ENCODE assay signal across 8 cellular contexts in genomic region chr15:99732711-99733267, GRCh38. TPM values are rescaled to one million over a fixed set of nuclear protein-coding genes. Genes with fewer than 3 reads are reported as not detected.
A peak's percentile ranks its signal among the peaks of the same experiment; 100 is the strongest.
DNase-seq lines count a peak whose midpoint lies in the region; ATAC-seq, FAIRE-seq and TF ChIP-seq lines count a peak whose summit lies in the region.

No MANE protein-coding gene starts in this region.

- H3K36me3 ChIP-seq in ovary: no peaks in the 10 kb centered on the region

- H3K9me3 ChIP-seq in ovary: no peaks in the 10 kb centered on the region

- H3K27ac ChIP-seq in VCaP (peak overlapping the region; percentile 79; the same call in 1 of the 2 replicates), ovary (peak overlapping the region; percentile 84 to 90)

- no peak for FAIRE-seq in RCC 7860 (lab: Jason Lieb, UNC)

- H3K4me3 ChIP-seq in foreskin fibroblast (ENCODE audit: low read depth in 1 of 2, low read length in 2 of 2) (peak overlapping the region; percentile 61 to 79), ovary (peak overlapping the region; percentile 99)

- TF ChIP-seq CTCF in VCaP (conservative IDR thresholded peaks at IDR 0.05) (no peak), foreskin fibroblast (IDR thresholded peaks at IDR 0.05; ENCODE audit: low read depth, low read length) (no peak), ovary (IDR thresholded peaks at IDR 0.05) (no peak)

- H3K4me1 ChIP-seq in ovary (ENCODE audit: insufficient read depth): peaks cover 4% of the 10 kb centered on the region

- ATAC-seq in GM18861 (IDR thresholded peaks at IDR 0.05; ENCODE audit: unreplicated experiment) (peak; percentile 25), HG03095 (IDR thresholded peaks at IDR 0.05; ENCODE audit: unreplicated experiment) (peak; percentile 22)

- no peaks in the 10 kb centered on the region for H3K27me3 ChIP-seq in ovary

- DNase-seq in AG08396 (ENCODE audit: low spot score) (peak; percentile 24), foreskin fibroblast (peak in 1 of 2 donors; percentile 30), ovary (peak in 3 of 5 donors; percentile 57 to 81 (median 65)), RCC 7860 (ENCODE audit: low spot score) (no peak), H4 (ENCODE audit: low spot score) (no peak)

- WGBS in ovary, 3 donors: 0 to 2% (median 2%) methylated on average over 30 to 49 of the region's 49 CpGs

- TF ChIP-seq EP300 in ovary (IDR thresholded peaks at IDR 0.05): no peak

- intact Hi-C loops in ovary (cut with DNase I): no loop called here

- no peak for TF ChIP-seq POLR2A in ovary (IDR thresholded peaks at IDR 0.05)

RNA-seq across cellular contexts. Expression of gene LYSMD4, which starts 0.4 kb away (rescaled TPM):
- 10 to 100 TPM in 5 of 7 donors, 1 to 10 TPM in 2; 6.2 to 12.9 (median 10.3) TPM for total RNA-seq in ovary
- 1 to 10 TPM; 4.9 to 9.0 TPM for polyA plus RNA-seq in ovary
- 4.0 and 5.7 TPM in 2 replicates for total RNA-seq in H4 (2014; rRNA removed; shearing (Covaris generic))

Comparison
In these comparisons a context has a peak if more than half of its experiments do, and no peak if none do; other contexts are left out.
1. DNase-seq: peak in AG08396 (single experiment) and ovary (3 of 5); none in RCC 7860 (single experiment) and H4 (single experiment).